ENCODE assay signal across 15 cellular contexts in the genomic region with DNA sequence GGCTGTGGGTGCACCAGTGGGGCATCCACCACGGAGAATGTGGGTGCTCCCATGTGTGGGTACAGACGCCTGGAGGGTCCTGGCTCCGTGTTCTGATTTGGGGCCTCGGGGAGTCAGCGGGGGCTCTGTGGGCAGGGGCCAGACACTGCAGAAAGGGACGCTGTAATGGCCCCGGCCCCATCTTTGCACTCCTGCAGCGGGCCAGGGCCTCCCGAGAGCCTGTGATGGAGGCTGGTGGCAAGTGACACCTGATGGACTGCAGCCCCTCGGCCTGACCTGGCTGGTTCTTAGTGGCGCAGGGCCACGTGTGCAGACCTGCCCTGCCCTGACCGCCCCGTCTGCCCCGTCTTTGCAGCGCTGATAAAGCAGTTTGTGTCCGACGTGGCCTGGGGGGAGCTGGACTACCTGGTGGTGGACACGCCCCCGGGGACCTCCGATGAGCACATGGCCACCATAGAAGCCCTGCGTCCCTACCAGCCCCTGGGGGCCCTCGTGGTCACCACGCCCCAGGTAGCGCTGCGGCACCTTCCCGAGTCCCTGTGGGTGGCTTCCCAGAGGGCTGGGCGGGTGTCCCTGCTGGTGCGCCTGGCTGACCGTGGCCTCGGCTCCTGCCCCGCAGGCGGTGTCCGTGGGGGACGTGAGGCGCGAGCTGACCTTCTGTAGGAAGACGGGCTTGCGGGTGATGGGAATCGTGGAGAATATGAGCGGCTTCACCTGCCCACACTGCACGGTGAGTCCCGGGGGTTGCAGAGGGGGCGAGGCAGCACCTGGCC. TPM values are rescaled to one million over a fixed set of nuclear protein-coding genes. Genes with fewer than 3 reads are reported as not detected.
A peak's percentile ranks its signal among the peaks of the same experiment; 100 is the strongest.
DNase-seq lines count a peak whose midpoint lies in the region; ATAC-seq, FAIRE-seq and TF ChIP-seq lines count a peak whose summit lies in the region.
"Had no signal": no experiment of that assay in that cellular context is flagged by ENCODE, and none has a peak within 500 bp of the region (broad histone marks: within the 10 kb centered on the region; RNA-seq: fewer than 3 reads in every experiment).

No MANE protein-coding gene starts in this region.

- no peak overlapping the region for H3K56ac ChIP-seq in H1 (replicated peaks; ENCODE audit: insufficient read length, low read depth, low read length)

- no peak overlapping the region for H3K14ac ChIP-seq in H1 (ENCODE audit: insufficient read length)

- H3K79me2 ChIP-seq in H1 (ENCODE audit: control insufficient read depth in 1 of 2, insufficient read depth in 2 of 2, low read length in 2 of 2) (peaks cover 0 to 35% of the 10 kb centered on the region in 2 experiments; a peak in 3 of 4 replicates), neural progenitor cell (ENCODE audit: low read depth) (peaks cover 29% of the 10 kb centered on the region)

- H2BK15ac ChIP-seq in H1 (ENCODE audit: low read length) = no peak overlapping the region

- no peak for ATAC-seq in lower lobe of right lung
- ATAC-seq in GM19467 (IDR thresholded peaks at IDR 0.05; ENCODE audit: unreplicated experiment) = no peak

- POLR2A ChIA-PET in H1 (lab: Charles Lee; ENCODE audit: partially characterized antibody) = interaction anchor here (1.6 to 4.0 kb wide), 5 partner anchors 8 to 33 kb away, joined by 3 to 15 read pairs (median 5); a partner anchor contains a TSS

- no peak overlapping the region for H3K18ac ChIP-seq in H1 (ENCODE audit: extremely low read depth, low read length)

- H3K36me3 Mint-ChIP-seq in neural progenitor cell = peaks cover 4% of the 10 kb centered on the region

- H4K8ac ChIP-seq in H1 (ENCODE audit: extremely low read depth, insufficient read depth, low read length) = 0 out of 2 replicates have a peak overlapping the region, but pooled peaks have one; percentile 51

- H2AK5ac ChIP-seq in H1 (ENCODE audit: low read depth, low read length) = no peak overlapping the region

- DNase-seq in H1 (ENCODE audit: low read depth in 1 of 2, low spot score in 2 of 2) (no peak), lower lobe of right lung (peak; percentile 42), neural progenitor cell (ENCODE audit: low spot score) (no peak)
- DNase-seq: CD4-positive, CD25-positive, alpha-beta regulatory T cell; EL; kidney glomerular epithelial cell; NCI-H187 treated with DMSO at 0.1 percent for 48 hours; NCI-H524; WERI-Rb-1 had no signal

- peaks cover 3% of the 10 kb centered on the region; the same call in 1 of the 2 replicates for H3K23me2 ChIP-seq in H1 (ENCODE audit: low read depth, low read length)

- no peak overlapping the region for H2BK12ac ChIP-seq in H1 (ENCODE audit: low read depth, low read length)

- peaks cover 6% of the 10 kb centered on the region for H3K4me1 Mint-ChIP-seq in neural progenitor cell

- no peak for TF ChIP-seq EP300 in H1 (IDR thresholded peaks at IDR 0.05; ENCODE audit: borderline replicate concordance in 1 of 2, low read depth in 2 of 2, low read length in 2 of 2)

- WGBS in H1 (ENCODE audit: extremely low coverage in 1 of 2, insufficient coverage in 1 of 2, insufficient read length in 1 of 2, insufficient replicate concordance in 2 of 2, low coverage in 1 of 2, low lambda C conversion rate in 2 of 2, missing lambda C conversion rate in 1 of 2), 2 experiments = 97% methylated on average over 23 of the region's 44 CpGs; no CpG with 5 or more reads in 1 of the 2 experiments

- TF ChIP-seq RAD21 in H1 (IDR thresholded peaks at IDR 0.05 in 1 of 2, conservative IDR thresholded peaks at IDR 0.05 in 1 of 2; ENCODE audit: low read depth in 2 of 2, low read length in 2 of 2) = no peak

- no peak overlapping the region for H4K5ac ChIP-seq in H1 (ENCODE audit: insufficient read length, low read depth, low read length)

- H3K27ac ChIP-seq in H1 (ENCODE audit: low read depth, low read length) (no peak overlapping the region), lower lobe of right lung (no peak overlapping the region), neural progenitor cell (no peak overlapping the region)
- H3K27ac ChIP-seq: adrenal gland, epithelial cell of prostate, thoracic aorta, WERI-Rb-1 had no signal

- no peak overlapping the region for H4K91ac ChIP-seq in H1 (replicated peaks; ENCODE audit: insufficient read length, low read length)

- no peak overlapping the region for H3K4me2 ChIP-seq in H1 (ENCODE audit: insufficient read depth in 1 of 2, low read depth in 2 of 2, low read length in 2 of 2)
- H3K4me2 ChIP-seq in neural progenitor cell = no peak overlapping the region

- peaks cover 0 to 44% (median 2%) of the 10 kb centered on the region in 4 experiments; a peak in 4 of 8 replicates for H3K36me3 ChIP-seq in H1 (ENCODE audit: control insufficient read depth in 2 of 4, insufficient read depth in 4 of 4, low read length in 3 of 4)
- H3K36me3 ChIP-seq in lower lobe of right lung = peaks cover 45% of the 10 kb centered on the region
- H3K36me3 ChIP-seq in neural progenitor cell = no peaks in the 10 kb centered on the region

- no peak overlapping the region for H3K4me3 ChIP-seq in H1 (ENCODE audit: extremely low read depth in 1 of 4, insufficient read depth in 2 of 4, low read depth in 3 of 4, low read length in 4 of 4)
- no peak overlapping the region for H3K4me3 ChIP-seq in lower lobe of right lung
- no peak overlapping the region for H3K4me3 ChIP-seq in neural progenitor cell
- H3K4me3 ChIP-seq: adrenal gland, thoracic aorta had no signal

- H3K4ac ChIP-seq in H1 (replicated peaks; ENCODE audit: insufficient read length, low read depth, low read length) = no peak overlapping the region

- H3K27me3 Mint-ChIP-seq in neural progenitor cell (ENCODE audit: insufficient read depth, low read depth) = peaks cover 7% of the 10 kb centered on the region
- H3K27me3 Mint-ChIP-seq: CD4-positive, CD25-positive, alpha-beta regulatory T cell had no signal

- no peak overlapping the region for H3K23ac ChIP-seq in H1 (ENCODE audit: insufficient read length)

- H2BK120ac ChIP-seq in H1 (replicated peaks; ENCODE audit: low read depth, low read length) = no peak overlapping the region

- H3K27ac Mint-ChIP-seq in neural progenitor cell = no peak overlapping the region
- H3K27ac Mint-ChIP-seq: CD4-positive, CD25-positive, alpha-beta regulatory T cell had no signal

- H4K20me1 ChIP-seq in H1 (replicated peaks in 1 of 2; ENCODE audit: control insufficient read depth in 1 of 2, insufficient read depth in 2 of 2, low read length in 2 of 2) = peaks cover 20 to 21% of the 10 kb centered on the region in 2 experiments
- H4K20me1 ChIP-seq in neural progenitor cell (ENCODE audit: low read depth) = peaks cover 25% of the 10 kb centered on the region

- H3K4me1 ChIP-seq in H1 (replicated peaks in 1 of 4; ENCODE audit: control insufficient read depth in 3 of 4, insufficient read depth in 4 of 4, low read length in 3 of 4) (no peaks in the 10 kb centered on the region; a peak in 1 of 7 replicates), lower lobe of right lung (peaks cover 23% of the 10 kb centered on the region), neural progenitor cell (no peaks in the 10 kb centered on the region)
- H3K4me1 ChIP-seq: adrenal gland had no signal

- intact Hi-C loops in lower lobe of right lung (cut with DNase I) = no loop called here

- H2AFZ ChIP-seq in H1 (ENCODE audit: low read length) (no peak overlapping the region), neural progenitor cell (replicated peaks) (no peak overlapping the region)

- no peak overlapping the region for H3K4me3 Mint-ChIP-seq in neural progenitor cell
- H3K4me3 Mint-ChIP-seq: CD4-positive, CD25-positive, alpha-beta regulatory T cell had no signal

- no peaks in the 10 kb centered on the region for H3K27me3 ChIP-seq in H1 (replicated peaks in 1 of 4; ENCODE audit: control insufficient read depth in 3 of 4, extremely low read depth in 1 of 4, insufficient read depth in 3 of 4, low read length in 3 of 4)
- no peaks in the 10 kb centered on the region for H3K27me3 ChIP-seq in lower lobe of right lung (ENCODE audit: low read depth)
- no peaks in the 10 kb centered on the region for H3K27me3 ChIP-seq in neural progenitor cell
- H3K27me3 ChIP-seq: adrenal gland had no signal

- no peak overlapping the region for H2BK20ac ChIP-seq in H1 (ENCODE audit: low read length)

- no peak overlapping the region for H3K9ac ChIP-seq in H1 (replicated peaks in 1 of 4; ENCODE audit: extremely low read depth in 1 of 4, low read depth in 3 of 4, low read length in 3 of 4)
- no peak overlapping the region for H3K9ac ChIP-seq in neural progenitor cell

- peaks cover 5% of the 10 kb centered on the region for H3F3A ChIP-seq in neural progenitor cell (ENCODE audit: low read depth)

- no peaks in the 10 kb centered on the region for H3K9me3 Mint-ChIP-seq in neural progenitor cell
- H3K9me3 Mint-ChIP-seq: CD4-positive, CD25-positive, alpha-beta regulatory T cell had no signal

- H3K9me3 ChIP-seq in H1 (ENCODE audit: insufficient read depth in 2 of 2, low read depth in 1 of 2, low read length in 1 of 2) (no peaks in the 10 kb centered on the region), lower lobe of right lung (no peaks in the 10 kb centered on the region), neural progenitor cell (ENCODE audit: low read depth) (no peaks in the 10 kb centered on the region)
- H3K9me3 ChIP-seq: adrenal gland, thoracic aorta had no signal

- no peak for TF ChIP-seq POLR2A in H1 (IDR thresholded peaks at IDR 0.05; ENCODE audit: control extremely low read depth in 1 of 2, low read depth in 2 of 2, low read length in 2 of 2)

- FAIRE-seq in H1 (lab: Jason Lieb, UNC) = no peak
- FAIRE-seq: colon, GM12891 had no signal

- CTCF ChIA-PET in H1 (lab: Charles Lee; ENCODE audit: partially characterized antibody) = interaction anchor here (1.8 kb wide), 1 partner anchor 63 kb away, joined by 7 read pairs; no protein-coding TSS in a partner anchor

- H3K79me1 ChIP-seq in H1 (ENCODE audit: low read depth, low read length) = peaks cover 13% of the 10 kb centered on the region; the same call in 1 of the 2 replicates

- TF ChIP-seq CTCF in H1 (IDR thresholded peaks at IDR 0.05; ENCODE audit: control extremely low read depth in 1 of 3, insufficient read depth in 1 of 3, low read depth in 1 of 3, low read length in 3 of 3) (no peak), lower lobe of right lung (IDR thresholded peaks at IDR 0.05) (no peak), neural progenitor cell (IDR thresholded peaks at IDR 0.05) (no peak)

- no peak overlapping the region for H2BK5ac ChIP-seq in H1 (ENCODE audit: low read depth, low read length)

RNA-seq across cellular contexts. Expression of a gene that starts 4.7 kb away (rescaled TPM):
- total RNA-seq in H1 (2021; fragmentation: NEBNext Ultra II Directional; extraction: Animal tissue kit (Norgen Biotek cat#: 25700)) = 68.0 and 70.3 TPM in 2 replicates
- polyA plus RNA-seq in H1 (2011; rRNA removed) = 96.9 and 130 TPM in 2 replicates
- polyA plus RNA-seq in H1 (2011; cell fraction: cytosol; rRNA removed) = 101 TPM
- 141 TPM for polyA plus RNA-seq in H1 (2011; cell fraction: nucleus; rRNA removed)
- 44.7 to 70.3 TPM (median 69.2 TPM) in 4 replicates for polyA plus RNA-seq in H1 (2012, experiment 1 of 2)
- 80.2 TPM for polyA plus RNA-seq in H1 (2012, experiment 2 of 2)
- 65.6 TPM for polyA plus RNA-seq in H1 (2013, experiment 1 of 2)
- 61.2 TPM for polyA plus RNA-seq in H1 (2013, experiment 2 of 2)
- 13.2 and 13.3 TPM in 2 replicates for polyA minus RNA-seq in H1 (2011; rRNA and poly(A)+ RNA removed)
- polyA minus RNA-seq in H1 (2011; cell fraction: cytosol; rRNA and poly(A)+ RNA removed) = 37.4 TPM
- polyA minus RNA-seq in H1 (2011; cell fraction: nucleus; rRNA and poly(A)+ RNA removed) = 42.5 TPM
- total RNA-seq in lower lobe of right lung (36.0 TPM), neural progenitor cell (ENCODE audit: low replicate concordance) (22.8 and 77.7 TPM in 2 replicates)

RNA-seq across cellular contexts. Expression of a gene that starts 5.1 kb away (rescaled TPM):
- 22.5 and 25.3 TPM in 2 replicates for total RNA-seq in H1 (2021; fragmentation: NEBNext Ultra II Directional; extraction: Animal tissue kit (Norgen Biotek cat#: 25700))
- polyA plus RNA-seq in H1 (2011; rRNA removed) = 37.8 and 60.1 TPM in 2 replicates
- polyA plus RNA-seq in H1 (2011; cell fraction: cytosol; rRNA removed) = 45.6 TPM
- polyA plus RNA-seq in H1 (2011; cell fraction: nucleus; rRNA removed) = 113 TPM
- polyA plus RNA-seq in H1 (2012, experiment 1 of 2) = 24.3 to 39.4 TPM (median 30.0 TPM) in 4 replicates
- polyA plus RNA-seq in H1 (2012, experiment 2 of 2) = 20.6 TPM
- polyA plus RNA-seq in H1 (2013, experiment 1 of 2) = 19.3 TPM
- polyA plus RNA-seq in H1 (2013, experiment 2 of 2) = 16.6 TPM
- 9.8 and 10.4 TPM in 2 replicates for polyA minus RNA-seq in H1 (2011; rRNA and poly(A)+ RNA removed)
- 12.6 TPM for polyA minus RNA-seq in H1 (2011; cell fraction: cytosol; rRNA and poly(A)+ RNA removed)
- 24.4 TPM for polyA minus RNA-seq in H1 (2011; cell fraction: nucleus; rRNA and poly(A)+ RNA removed)
- 44.2 TPM for total RNA-seq in lower lobe of right lung
- 18.7 and 53.4 TPM in 2 replicates for total RNA-seq in neural progenitor cell (ENCODE audit: low replicate concordance)

RNA-seq across cellular contexts. Expression of a gene that starts 6.0 kb away (rescaled TPM):
- not detected in 2 replicates for total RNA-seq in H1 (2021; fragmentation: NEBNext Ultra II Directional; extraction: Animal tissue kit (Norgen Biotek cat#: 25700))
- 0.03 TPM in 1 of 2 replicates, not detected in the other for polyA plus RNA-seq in H1 (2011; rRNA removed)
- polyA plus RNA-seq in H1 (2011; cell fraction: cytosol; rRNA removed) = 0.05 TPM
- 0.07 TPM for polyA plus RNA-seq in H1 (2011; cell fraction: nucleus; rRNA removed)
- 0.08 to 0.09 TPM in 2 of 4 replicates, not detected in the others for polyA plus RNA-seq in H1 (2012, experiment 1 of 2)
- not detected for polyA plus RNA-seq in H1 (2012, experiment 2 of 2)
- not detected for polyA plus RNA-seq in H1 (2013, experiment 1 of 2)
- polyA plus RNA-seq in H1 (2013, experiment 2 of 2) = not detected
- not detected in 2 replicates for polyA minus RNA-seq in H1 (2011; rRNA and poly(A)+ RNA removed)
- polyA minus RNA-seq in H1 (2011; cell fraction: cytosol; rRNA and poly(A)+ RNA removed) = not detected
- polyA minus RNA-seq in H1 (2011; cell fraction: nucleus; rRNA and poly(A)+ RNA removed) = not detected
- total RNA-seq in lower lobe of right lung = 0.97 TPM
- not detected in 2 replicates for total RNA-seq in neural progenitor cell (ENCODE audit: low replicate concordance)

RNA-seq across cellular contexts. Expression of a gene that starts 14.6 kb away (rescaled TPM):
- 252 and 267 TPM in 2 replicates for total RNA-seq in H1 (2021; fragmentation: NEBNext Ultra II Directional; extraction: Animal tissue kit (Norgen Biotek cat#: 25700))
- 168 and 250 TPM in 2 replicates for polyA plus RNA-seq in H1 (2011; rRNA removed)
- 256 TPM for polyA plus RNA-seq in H1 (2011; cell fraction: cytosol; rRNA removed)
- 198 TPM for polyA plus RNA-seq in H1 (2011; cell fraction: nucleus; rRNA removed)
- polyA plus RNA-seq in H1 (2012, experiment 1 of 2) = 193 to 245 TPM (median 224 TPM) in 4 replicates
- 253 TPM for polyA plus RNA-seq in H1 (2012, experiment 2 of 2)
- 216 TPM for polyA plus RNA-seq in H1 (2013, experiment 1 of 2)
- 235 TPM for polyA plus RNA-seq in H1 (2013, experiment 2 of 2)
- polyA minus RNA-seq in H1 (2011; rRNA and poly(A)+ RNA removed) = 35.3 and 37.0 TPM in 2 replicates
- polyA minus RNA-seq in H1 (2011; cell fraction: cytosol; rRNA and poly(A)+ RNA removed) = 103 TPM
- polyA minus RNA-seq in H1 (2011; cell fraction: nucleus; rRNA and poly(A)+ RNA removed) = 46.1 TPM
- total RNA-seq in lower lobe of right lung (58.0 TPM), neural progenitor cell (ENCODE audit: low replicate concordance) (48.4 and 108 TPM in 2 replicates)

RNA-seq across cellular contexts. Expression of a gene that starts 14.9 kb away (rescaled TPM):
- 19.3 and 19.7 TPM in 2 replicates for total RNA-seq in H1 (2021; fragmentation: NEBNext Ultra II Directional; extraction: Animal tissue kit (Norgen Biotek cat#: 25700))
- 13.1 and 17.0 TPM in 2 replicates for polyA plus RNA-seq in H1 (2011; rRNA removed)
- polyA plus RNA-seq in H1 (2011; cell fraction: cytosol; rRNA removed) = 17.4 TPM
- polyA plus RNA-seq in H1 (2011; cell fraction: nucleus; rRNA removed) = 144 TPM
- polyA plus RNA-seq in H1 (2012, experiment 1 of 2) = 15.4 to 20.9 TPM (median 18.8 TPM) in 4 replicates
- polyA plus RNA-seq in H1 (2012, experiment 2 of 2) = 10.1 TPM
- polyA plus RNA-seq in H1 (2013, experiment 1 of 2) = 6.1 TPM
- 4.8 TPM for polyA plus RNA-seq in H1 (2013, experiment 2 of 2)
- polyA minus RNA-seq in H1 (2011; rRNA and poly(A)+ RNA removed) = 4.4 and 4.6 TPM in 2 replicates
- 8.2 TPM for polyA minus RNA-seq in H1 (2011; cell fraction: cytosol; rRNA and poly(A)+ RNA removed)
- 33.1 TPM for polyA minus RNA-seq in H1 (2011; cell fraction: nucleus; rRNA and poly(A)+ RNA removed)
- total RNA-seq in lower lobe of right lung (15.5 TPM), neural progenitor cell (ENCODE audit: low replicate concordance) (2.3 and 10.3 TPM in 2 replicates)
